ENCODE assay signal across 27 cellular contexts in the genomic region with DNA sequence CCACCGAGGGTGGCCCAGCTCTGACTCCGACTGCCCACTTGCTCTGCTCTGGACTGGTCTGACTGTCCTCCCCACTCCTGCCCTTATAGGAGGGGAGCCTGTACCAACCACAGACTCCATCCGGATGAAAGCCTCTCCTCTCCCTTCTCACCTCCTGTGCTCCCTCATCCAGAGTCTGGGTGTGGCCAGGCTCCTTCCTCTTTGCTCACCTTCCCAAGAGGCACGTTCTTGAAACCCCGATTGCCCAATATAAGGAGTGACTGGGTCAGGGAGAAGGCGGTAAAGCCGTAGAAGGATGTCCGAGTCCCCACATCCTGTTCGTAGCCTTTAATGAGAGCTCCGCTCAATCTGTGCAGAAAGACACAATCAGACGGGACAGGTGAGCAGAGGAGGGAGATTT. TPM values are rescaled to one million over a fixed set of nuclear protein-coding genes. Genes with fewer than 3 reads are reported as not detected.
DNase-seq lines count a peak whose midpoint lies in the region; ATAC-seq and TF ChIP-seq lines count a peak whose summit lies in the region.
"Had no signal": no experiment of that assay in that cellular context is flagged by ENCODE, and none has a peak within 500 bp of the region (broad histone marks: within the 10 kb centered on the region; RNA-seq: fewer than 3 reads in every experiment).

No MANE protein-coding gene starts in this region.

- intact Hi-C loops in MCF 10A (cut with micrococcal nuclease) (no loop called here), mammary epithelial cell (cut with micrococcal nuclease) (no loop called here)

- H3K36me3 Mint-ChIP-seq in MCF 10A (ENCODE audit: insufficient read depth, unreplicated experiment): no peaks in the 10 kb centered on the region

- DNase-seq in MCF 10A (ENCODE audit: unreplicated experiment) (peak; percentile 78), mammary epithelial cell (no peak), epithelial cell of esophagus (ENCODE audit: low read depth) (peak; percentile 74), lung (ENCODE audit: low spot score) (peak; percentile 71), MG63 (no peak), D341Med (ENCODE audit: low spot score) (no peak)
- DNase-seq: MM.1S, NCI-H1048, NCI-H1417, NCI-H1694, NCI-H2029 treated with DMSO at 0.1 percent for 48 hours, NCI-H2227 treated with DMSO at 0.1 percent for 48 hours, NCI-H526 treated with DMSO at 0.1 percent for 48 hours, RPMI8226, SHP77 treated with DMSO at 0.1 percent for 48 hours, SK-N-SH, SW 1271 had no signal

- no TSS peak for BruUV-seq in MCF 10A (replicated peaks; lab: Mats Ljungman, UMichigan)
- BruUV-seq in mammary epithelial cell (replicated peaks; lab: Mats Ljungman, UMichigan): no TSS peak

- H4K20me1 ChIP-seq in mammary epithelial cell (ENCODE audit: insufficient read depth, low read length): no peaks in the 10 kb centered on the region

- H2AFZ ChIP-seq in mammary epithelial cell (ENCODE audit: low read depth, low read length): no peak overlapping the region

- H3K36me3 ChIP-seq in mammary epithelial cell (ENCODE audit: insufficient read depth, low read length) (no peaks in the 10 kb centered on the region), lung (ENCODE audit: control insufficient read depth in 2 of 2, insufficient read depth in 2 of 2, low read length in 2 of 2) (peaks cover 0 to 2% of the 10 kb centered on the region in 2 donors), MG63 (no peaks in the 10 kb centered on the region)

- no peak overlapping the region for H3K4me2 ChIP-seq in mammary epithelial cell (ENCODE audit: insufficient read depth, low read depth, low read length)
- H3K4me2 ChIP-seq: SK-N-SH had no signal

- H3K4me1 Mint-ChIP-seq in MCF 10A (ENCODE audit: insufficient read depth, unreplicated experiment): peaks cover 14% of the 10 kb centered on the region

- in situ Hi-C loops in mammary epithelial cell (cut with MboI; ENCODE audit: low sequenced_read_pairs in 2 of 2): no loop called here

- H3K79me2 ChIP-seq in mammary epithelial cell (ENCODE audit: insufficient read depth, low read length): no peaks in the 10 kb centered on the region

- no peak overlapping the region for H3K4me3 ChIP-seq in mammary epithelial cell (replicated peaks in 1 of 3; ENCODE audit: insufficient read depth in 1 of 3, low read depth in 2 of 3, low read length in 3 of 3)
- H3K4me3 ChIP-seq in epithelial cell of esophagus (ENCODE audit: low read length): no peak overlapping the region
- no peak overlapping the region for H3K4me3 ChIP-seq in lung
- H3K4me3 ChIP-seq in MG63: no peak overlapping the region
- H3K4me3 ChIP-seq: GM12878, K562 had no signal

- no peaks in the 10 kb centered on the region for H3K27me3 Mint-ChIP-seq in MCF 10A (ENCODE audit: insufficient read depth, unreplicated experiment)

- dilution Hi-C loops in mammary epithelial cell (cut with HindIII; ENCODE audit: low sequenced_read_pairs): loop anchor here (5.0 kb wide), 2 partner anchors 49 to 89 kb away; partner anchors contain the start of gene CYGB

- H3K27ac ChIP-seq in mammary epithelial cell (ENCODE audit: insufficient read depth, low read depth, low read length): no peak overlapping the region
- H3K27ac ChIP-seq in lung (ENCODE audit: low read depth in 1 of 2, low read length in 1 of 2): no peak overlapping the region

- H3K9me3 ChIP-seq in mammary epithelial cell (replicated peaks; ENCODE audit: insufficient read depth, low read length): no peaks in the 10 kb centered on the region
- H3K9me3 ChIP-seq in lung (ENCODE audit: control insufficient read depth in 2 of 2, insufficient read depth in 1 of 2, low read length in 1 of 2): no peaks in the 10 kb centered on the region
- no peaks in the 10 kb centered on the region for H3K9me3 ChIP-seq in MG63
- H3K9me3 ChIP-seq: SK-N-SH had no signal

- no peaks in the 10 kb centered on the region for H3K9me3 Mint-ChIP-seq in MCF 10A (ENCODE audit: unreplicated experiment)

- TF ChIP-seq CTCF in MCF 10A (IDR thresholded peaks at IDR 0.05; ENCODE audit: unreplicated experiment): no peak
- no peak for TF ChIP-seq CTCF in mammary epithelial cell (conservative IDR thresholded peaks at IDR 0.05 in 1 of 2, IDR thresholded peaks at IDR 0.05 in 1 of 2; ENCODE audit: extremely low read depth in 1 of 2, insufficient read depth in 1 of 2, low read depth in 1 of 2, low read length in 2 of 2)
- no peak for TF ChIP-seq CTCF in epithelial cell of esophagus (IDR thresholded peaks at IDR 0.05; ENCODE audit: insufficient read depth, low read depth, low read length, missing control alignments)
- no peak for TF ChIP-seq CTCF in lung (IDR thresholded peaks at IDR 0.05; ENCODE audit: control extremely low read depth, extremely low read depth)

- ATAC-seq in lung (ENCODE audit: insufficient read depth, low FRiP score) (no peak), HG03045 (IDR thresholded peaks at IDR 0.05; ENCODE audit: unreplicated experiment) (no peak)
- ATAC-seq: GM12878, HCT116, K562 had no signal

- POLR2A ChIA-PET in MCF 10A (lab: Yijun Ruan, JAX): interaction anchor here (4.7 kb wide), 1 partner anchor 68 kb away, joined by 61 read pairs; no protein-coding TSS in a partner anchor

- H3K27me3 ChIP-seq in mammary epithelial cell (ENCODE audit: insufficient read depth, low read length) (no peaks in the 10 kb centered on the region), lung (ENCODE audit: control insufficient read depth, insufficient read depth) (no peaks in the 10 kb centered on the region), MG63 (no peaks in the 10 kb centered on the region)

- CTCF ChIA-PET in MCF 10A (lab: Yijun Ruan, JAX): interaction anchor here (0.8 to 1.6 kb wide), 3 partner anchors 47 to 103 kb away, joined by 3 to 4 read pairs (median 4); no protein-coding TSS in a partner anchor
- CTCF ChIA-PET in mammary epithelial cell (lab: Charles Lee; ENCODE audit: low non-redundant PET): no interaction called here

- H3K4me1 ChIP-seq in mammary epithelial cell (ENCODE audit: insufficient read depth, low read length) (peaks cover 9% of the 10 kb centered on the region), lung (ENCODE audit: control insufficient read depth in 2 of 2, insufficient read depth in 2 of 2, low read length in 2 of 2) (no peaks in the 10 kb centered on the region)

- no peak overlapping the region for H3K4me3 Mint-ChIP-seq in MCF 10A (ENCODE audit: unreplicated experiment)

- H3K9ac ChIP-seq in mammary epithelial cell (ENCODE audit: insufficient read depth, low read length): no peak overlapping the region
- H3K9ac ChIP-seq: SK-N-SH had no signal

- WGBS in mammary epithelial cell (ENCODE audit: low coverage, missing lambda C conversion rate): 89% methylated on average over 10 of the region's 11 CpGs
- WGBS in lung, 2 donors: 58 to 60% methylated on average over 11 of the region's 11 CpGs

- no peak overlapping the region for H3K27ac Mint-ChIP-seq in MCF 10A (ENCODE audit: low read depth, unreplicated experiment)

RNA-seq across cellular contexts. Expression of gene ST6GALNAC1, which starts 17.1 kb away (rescaled TPM):
- not detected in 2 replicates for total RNA-seq in MCF 10A (2022)
- total RNA-seq in mammary epithelial cell: not detected
- not detected for polyA plus RNA-seq in mammary epithelial cell
- not detected for polyA minus RNA-seq in mammary epithelial cell
- 10 to 100 TPM; 22.5 to 24.9 TPM for total RNA-seq in lung
- polyA plus RNA-seq in lung: 10 to 100 TPM; 13.9 to 19.3 TPM
- total RNA-seq in MG63 (2014; rRNA removed; shearing (Covaris generic); ENCODE audit: low replicate concordance): not detected in 2 replicates
- total RNA-seq: A172, H4, HT1080, LHCN-M2, NCI-H460 had no signal
- polyA plus RNA-seq: BJ, GM12878, SK-N-SH had no signal

RNA-seq across cellular contexts. Expression of gene ST6GALNAC2, which starts 40.8 kb away (rescaled TPM):
- total RNA-seq in MCF 10A (2022): 5.0 and 7.7 TPM in 2 replicates
- total RNA-seq in mammary epithelial cell: 100 to 1,000 TPM in 1 of 2 donors, 10 to 100 TPM in 1; 65.1 to 221 TPM
- 48.7 TPM for polyA plus RNA-seq in mammary epithelial cell
- polyA minus RNA-seq in mammary epithelial cell: 31.0 TPM
- total RNA-seq in lung: 10 to 100 TPM; 20.8 to 38.0 TPM
- 10 to 100 TPM; 12.1 to 15.4 TPM for polyA plus RNA-seq in lung
- total RNA-seq in MG63 (2014; rRNA removed; shearing (Covaris generic); ENCODE audit: low replicate concordance): 0.15 and 0.30 TPM in 2 replicates
- total RNA-seq: HT1080, K562 had no signal

Comparison
In these comparisons a context has a peak if more than half of its experiments do, and no peak if none do; other contexts are left out.
1. DNase-seq: peak in MCF 10A (single experiment), epithelial cell of esophagus (single experiment) and lung (single experiment); none in mammary epithelial cell (single experiment), MG63 (single experiment) and D341Med (single experiment).
2. RNA of gene ST6GALNAC1, which starts 17.1 kb away (total RNA-seq): 22.5 to 24.9 TPM in lung; not detected in MCF 10A, not detected in mammary epithelial cell and not detected in MG63; every median in the first group is over 10 times any median in the second.